1 cellular context compared by ENCODE assay signal in genomic region chr11:95498731-95499396, GRCh38.
TF ChIP-seq lines count a peak whose summit lies in the region.

No MANE protein-coding gene starts in this region.

TF ChIP-seq in SK-N-SH treated with all-trans-retinoic acid at 6 μM for 48 hours, 23 proteins besides CTCF, POLR2A, EP300 and RAD21 (continued from another document):
- TF ChIP-seq ISL1 (CRISPR knock-in tag; IDR thresholded peaks at IDR 0.05) (no peak), ZNF565 (CRISPR knock-in tag; conservative IDR thresholded peaks at IDR 0.05; ENCODE audit: low read depth) (no peak)
